Comparison of ENCODE assay signal across 8 cellular contexts in the genomic region with DNA sequence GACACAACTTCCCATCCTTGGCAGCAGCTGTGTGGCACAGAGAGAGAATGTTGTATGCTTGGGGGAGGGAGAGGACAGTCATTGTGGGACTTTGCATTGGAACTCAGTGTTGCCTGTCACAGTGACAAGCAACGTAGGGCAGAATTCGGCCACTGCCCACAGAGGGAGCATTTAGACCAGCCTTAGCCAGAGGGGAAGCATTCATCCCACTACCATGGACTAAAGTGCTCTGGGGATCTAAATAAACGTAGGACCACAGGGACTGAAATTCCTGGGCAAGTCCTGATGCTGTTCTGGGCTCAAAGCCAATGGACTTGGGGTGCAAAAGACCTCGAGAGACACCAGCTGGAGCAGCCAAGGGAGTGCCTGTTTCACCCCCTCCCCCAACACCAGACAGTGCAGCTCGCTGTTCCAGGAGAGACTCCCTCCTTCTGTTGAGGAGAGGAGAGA. TPM values are rescaled to one million over a fixed set of nuclear protein-coding genes. Genes with fewer than 3 reads are reported as not detected.
DNase-seq lines count a peak whose midpoint lies in the region; ATAC-seq and TF ChIP-seq lines count a peak whose summit lies in the region.

No MANE protein-coding gene starts in this region.

- peaks cover 8 to 62% (median 27%) of the 10 kb centered on the region in 4 donors for H3K4me1 ChIP-seq in tibial nerve

- peaks cover 0 to 50% (median 1%) of the 10 kb centered on the region in 3 donors for H3K36me3 ChIP-seq in tibial nerve

- H3K9me3 Mint-ChIP-seq in activated T-helper 17 cell treated with anti-CD3 and anti-CD28 coated beads, Interleukin-2, amount 50 U/mL, for 72 hours, result no peaks in the 10 kb centered on the region

- DNase-seq in NCI-H748 (lab: John Stamatoyannopoulos, UW; ENCODE audit: unreplicated experiment) (peak; percentile 8), NCI-H748 treated with DMSO at 0.1 percent for 48 hours (lab: John Stamatoyannopoulos, UW) (no peak), epithelial cell of prostate (ENCODE audit: low read depth, low spot score) (no peak), medulla oblongata (ENCODE audit: extremely low spot score) (peak; percentile 88), tibial nerve (ENCODE audit: low spot score in 2 of 2) (peak in 1 of 2 donors; percentile 8)
- DNase-seq in stimulated activated CD4-positive, alpha-beta T cell treated with anti-CD3 and anti-CD28 coated beads, Interleukin-4, amount 100 ng/mL, for 4 hours, result no peak

- TF ChIP-seq CTCF in tibial nerve (IDR thresholded peaks at IDR 0.05), result no peak

- H3K4me1 Mint-ChIP-seq in activated T-helper 17 cell treated with anti-CD3 and anti-CD28 coated beads, Interleukin-2, amount 50 U/mL, for 72 hours, result no peaks in the 10 kb centered on the region

- peaks cover 16% of the 10 kb centered on the region for H3K27me3 Mint-ChIP-seq in activated T-helper 17 cell treated with anti-CD3 and anti-CD28 coated beads, Interleukin-2, amount 50 U/mL, for 72 hours

- ATAC-seq in activated T-helper 17 cell treated with anti-CD3 and anti-CD28 coated beads, Interleukin-2, amount 50 U/mL, for 72 hours (replicated peaks), result no peak
- no peak for ATAC-seq in HG02973 (IDR thresholded peaks at IDR 0.05; ENCODE audit: unreplicated experiment)

- H3K27me3 ChIP-seq in tibial nerve, result no peaks in the 10 kb centered on the region

- TF ChIP-seq EP300 in tibial nerve (IDR thresholded peaks at IDR 0.05), result peak in 1 of 2 donors; percentile 19

- no peaks in the 10 kb centered on the region for H3K36me3 Mint-ChIP-seq in activated T-helper 17 cell treated with anti-CD3 and anti-CD28 coated beads, Interleukin-2, amount 50 U/mL, for 72 hours (ENCODE audit: low read depth)

- no peak for TF ChIP-seq POLR2A in tibial nerve (IDR thresholded peaks at IDR 0.05)

- H3K27ac ChIP-seq in epithelial cell of prostate (peak overlapping the region; percentile 87), tibial nerve (peak overlapping the region; percentile 56 to 91 (median 70))

- WGBS in tibial nerve, 2 donors, result 20 to 23% methylated on average over 5 of the region's 5 CpGs

- H3K4me3 Mint-ChIP-seq in activated T-helper 17 cell treated with anti-CD3 and anti-CD28 coated beads, Interleukin-2, amount 50 U/mL, for 72 hours, result no peak overlapping the region

- H3K4me3 ChIP-seq in tibial nerve, result no peak overlapping the region

- peaks cover 0 to 14% (median 0%) of the 10 kb centered on the region in 4 donors for H3K9me3 ChIP-seq in tibial nerve

- H3K27ac Mint-ChIP-seq in activated T-helper 17 cell treated with anti-CD3 and anti-CD28 coated beads, Interleukin-2, amount 50 U/mL, for 72 hours, result no peak overlapping the region

RNA-seq across cellular contexts. Expression of a gene that starts 44.9 kb away (rescaled TPM):
- total RNA-seq in tibial nerve, result 100 to 1,000 TPM; 235 to 365 (median 316) TPM
- not detected for total RNA-seq in activated T-helper 17 cell treated with anti-CD3 and anti-CD28 coated beads, Interleukin-2, amount 50 U/mL, for 72 hours

Comparison
In these comparisons a context has a peak if more than half of its experiments do, and no peak if none do; other contexts are left out.
1. DNase-seq: peak in NCI-H748 (single experiment) and medulla oblongata (single experiment); none in NCI-H748 treated with DMSO at 0.1 percent for 48 hours (single experiment), epithelial cell of prostate (single experiment) and stimulated activated CD4-positive, alpha-beta T cell treated with anti-CD3 and anti-CD28 coated beads, Interleukin-4, amount 100 ng/mL, for 4 hours (0 of 2).
2. RNA of a gene that starts 44.9 kb away (total RNA-seq): 235 to 365 TPM in tibial nerve; not detected in activated T-helper 17 cell treated with anti-CD3 and anti-CD28 coated beads, Interleukin-2, amount 50 U/mL, for 72 hours; every median in the first group is over 100 times any median in the second.